In the genomic region with DNA sequence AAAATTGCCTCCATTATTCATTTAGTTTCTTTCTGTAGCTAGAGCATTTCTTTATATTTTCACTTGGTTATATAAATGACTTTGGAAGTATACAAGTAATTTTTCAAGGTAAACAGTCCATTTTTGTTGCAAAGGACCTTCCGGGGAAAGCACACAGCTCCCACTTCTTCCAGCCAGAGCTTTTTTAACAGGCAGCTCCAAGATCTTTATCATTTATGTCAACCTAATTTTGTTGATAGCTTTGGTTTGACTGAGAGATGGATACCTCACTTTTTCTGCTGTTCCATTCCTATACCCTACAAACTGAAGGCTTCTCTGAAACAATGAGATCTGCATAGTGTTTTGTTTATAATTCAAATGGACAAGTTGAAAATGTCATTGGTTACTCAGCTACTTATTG, we compare ENCODE assay signal across 31 cellular contexts.
"Had no signal": no experiment of that assay in that cellular context is flagged by ENCODE, and none has a peak within 500 bp of the region (broad histone marks: within the 10 kb centered on the region; RNA-seq: fewer than 3 reads in every experiment).

No MANE protein-coding gene starts in this region.

- H3K27ac ChIP-seq: adrenal gland, body of pancreas, brain microvascular endothelial cell, breast epithelium, coronary artery, WERI-Rb-1 had no signal

- H3K4me3 ChIP-seq: adrenal gland, body of pancreas, breast epithelium, coronary artery had no signal

- H3K27me3 ChIP-seq: adrenal gland, body of pancreas, brain microvascular endothelial cell, breast epithelium had no signal

- DNase-seq: activated CD4-positive, alpha-beta memory T cell treated with anti-CD3 and anti-CD28 coated beads, Interleukin-2, amount 10 ng/mL, durations not matched to agents 7 days and 5 days; activated CD4-positive, alpha-beta T cell treated with anti-CD3 and anti-CD28 coated beads for 1 hour; activated CD4-positive, alpha-beta T cell treated with anti-CD3 and anti-CD28 coated beads for 36 hours; activated CD4-positive, alpha-beta T cell treated with anti-CD3 and anti-CD28 coated beads for 48 hours; activated CD4-positive, alpha-beta T cell treated with anti-CD3 and anti-CD28 coated beads, Interleukin-2, amount 10 ng/mL, durations not matched to agents 7 days and 5 days; activated CD4-positive, alpha-beta T cell treated with anti-CD3 and anti-CD28 coated beads, Interleukin-2, amount 50 U/mL, for 48 hours; activated CD4-positive, CD25-positive, alpha-beta regulatory T cell; activated CD8-positive, alpha-beta memory T cell treated with anti-CD3 and anti-CD28 coated beads for 24 hours; activated CD8-positive, alpha-beta memory T cell treated with anti-CD3 and anti-CD28 coated beads, Interleukin-2, amount 10 ng/mL, durations not matched to agents 7 days and 5 days; activated CD8-positive, alpha-beta memory T cell treated with anti-CD3 and anti-CD28 coated beads, Interleukin-2, amount 50 U/mL, for 48 hours; activated CD8-positive, alpha-beta T cell treated with anti-CD3 and anti-CD28 coated beads, Interleukin-2, amount 10 ng/mL, durations not matched to agents 7 days and 5 days; activated effector memory CD4-positive, alpha-beta T cell treated with Interleukin-2 at 50 U/mL for 16 hours; activated gamma-delta T cell; activated naive CD4-positive, alpha-beta T cell treated with Interleukin-2 at 50 U/mL for 16 hours; activated naive CD8-positive, alpha-beta T cell treated with anti-CD3 and anti-CD28 coated beads, Interleukin-2, amount 10 ng/mL, durations not matched to agents 7 days and 5 days; activated naive CD8-positive, alpha-beta T cell treated with anti-CD3 and anti-CD28 coated beads, Interleukin-2, amount 50 U/mL, for 24 hours; activated T-cell treated with anti-CD3 and anti-CD28 coated beads, Interleukin-2, amount 50 U/mL, for 24 hours; activated T-cell treated with anti-CD3 and anti-CD28 coated beads, Interleukin-2, amount 50 U/mL, for 48 hours; adrenal gland; amniotic stem cell; aorta; body of pancreas; brain microvascular endothelial cell; central memory CD4-positive, alpha-beta T cell; T-helper 2 cell; T-helper 9 cell; WERI-Rb-1 had no signal

- H3K36me3 ChIP-seq: adrenal gland, brain microvascular endothelial cell, breast epithelium, WERI-Rb-1 had no signal

- H3K9me3 ChIP-seq: adrenal gland, body of pancreas, breast epithelium had no signal

- ATAC-seq: activated CD4-positive, alpha-beta T cell treated with anti-CD3 and anti-CD28 coated beads for 36 hours; activated CD4-positive, CD25-positive, alpha-beta regulatory T cell treated with anti-CD3 and anti-CD28 coated beads, Interleukin-2, amount 50 U/mL, for 24 hours; activated CD8-positive, alpha-beta memory T cell treated with anti-CD3 and anti-CD28 coated beads, Interleukin-2, amount 10 ng/mL, durations not matched to agents 7 days and 5 days; activated CD8-positive, alpha-beta T cell treated with anti-CD3 and anti-CD28 coated beads, Interleukin-2, amount 10 ng/mL, durations not matched to agents 7 days and 5 days; activated naive CD8-positive, alpha-beta T cell treated with anti-CD3 and anti-CD28 coated beads, Interleukin-2, amount 50 U/mL, for 24 hours; body of pancreas; WTC11 had no signal

- H3K4me1 ChIP-seq: adrenal gland, body of pancreas, breast epithelium had no signal
